In the genomic region with DNA sequence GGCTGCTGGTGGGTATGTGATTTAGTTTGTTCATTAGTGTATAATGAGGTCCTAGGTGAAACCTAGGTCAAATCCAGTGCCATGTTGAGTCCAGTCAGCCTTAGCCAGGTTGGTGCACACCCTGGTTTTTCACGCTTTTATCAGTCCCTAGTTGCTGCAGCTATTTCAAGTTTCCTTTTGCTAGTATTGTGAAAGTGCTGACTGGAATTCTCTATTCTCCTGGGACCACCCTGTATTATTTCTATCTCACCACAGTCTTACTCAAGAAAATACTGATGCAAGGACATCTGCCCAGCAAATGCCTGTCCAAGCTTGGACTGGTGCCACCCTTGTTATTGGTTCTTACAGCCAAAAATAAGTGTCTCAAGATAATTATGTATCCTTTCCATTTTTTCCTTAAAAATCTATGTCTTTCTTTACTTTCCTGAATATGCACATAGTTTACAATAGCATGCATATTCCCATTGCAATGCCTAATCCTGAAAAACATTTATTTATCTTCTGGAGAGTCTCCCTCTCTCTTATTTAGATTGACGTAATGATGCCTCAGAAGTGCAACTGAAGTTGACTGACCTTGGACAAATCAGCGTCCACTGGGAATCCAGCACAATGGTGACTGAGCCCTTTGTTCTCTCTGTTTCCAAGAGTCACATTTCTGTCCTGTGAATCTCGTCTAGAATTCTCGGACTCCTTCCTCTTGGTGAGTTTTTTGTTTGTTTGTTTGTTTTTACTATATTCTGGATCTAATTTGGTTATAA, we compare ENCODE assay signal across 18 cellular contexts.
DNase-seq lines count a peak whose midpoint lies in the region; ATAC-seq and TF ChIP-seq lines count a peak whose summit lies in the region.
"Had no signal": no experiment of that assay in that cellular context is flagged by ENCODE, and none has a peak within 500 bp of the region (broad histone marks: within the 10 kb centered on the region; RNA-seq: fewer than 3 reads in every experiment).

No MANE protein-coding gene starts in this region.

- WGBS in right cardiac atrium, result 57% methylated on average over 5 of the region's 5 CpGs

- H3K4me2 ChIP-seq in MM.1S (ENCODE audit: low read depth, low read length), result no peak overlapping the region

- H3K9me3 ChIP-seq in MM.1S (replicated peaks; ENCODE audit: insufficient read depth, low read length) (no peaks in the 10 kb centered on the region), right cardiac atrium (ENCODE audit: control insufficient read depth, low read length) (no peaks in the 10 kb centered on the region), subcutaneous abdominal adipose tissue (ENCODE audit: control insufficient read depth in 5 of 5, low read length in 5 of 5) (no peaks in the 10 kb centered on the region), vagina (no peaks in the 10 kb centered on the region)

- no peaks in the 10 kb centered on the region for H3K79me2 ChIP-seq in MM.1S (ENCODE audit: low read length)

- H3K9ac ChIP-seq in MM.1S (ENCODE audit: low read length) (no peak overlapping the region), subcutaneous abdominal adipose tissue (ENCODE audit: low read length in 5 of 5) (peak overlapping the region in 2 of 5 donors; percentile 33 to 53)

- H3K36me3 ChIP-seq in MM.1S (replicated peaks; ENCODE audit: insufficient read depth, low read length) (no peaks in the 10 kb centered on the region), subcutaneous abdominal adipose tissue (ENCODE audit: control insufficient read depth in 5 of 5, insufficient read depth in 5 of 5, low read length in 5 of 5) (no peaks in the 10 kb centered on the region), vagina (no peaks in the 10 kb centered on the region)
- H3K36me3 ChIP-seq: stomach had no signal

- ATAC-seq in right cardiac atrium (peak in 1 of 2 donors; percentile 54), GM19023 (IDR thresholded peaks at IDR 0.05; ENCODE audit: unreplicated experiment) (no peak), HG03039 (IDR thresholded peaks at IDR 0.05; ENCODE audit: unreplicated experiment) (no peak)
- ATAC-seq: activated naive CD8-positive, alpha-beta T cell treated with anti-CD3 and anti-CD28 coated beads, Interleukin-2, amount 50 U/mL, for 24 hours; Panc1; WTC11 had no signal

- H3K9me2 ChIP-seq in MM.1S (replicated peaks; ENCODE audit: insufficient read depth, low read length), result no peaks in the 10 kb centered on the region

- H4K20me1 ChIP-seq in MM.1S (ENCODE audit: insufficient read depth, low read length), result no peaks in the 10 kb centered on the region

- no peak overlapping the region for H2AFZ ChIP-seq in MM.1S (ENCODE audit: low read length)

- no peak for TF ChIP-seq POLR2A in vagina (IDR thresholded peaks at IDR 0.05)

- intact Hi-C loops in right cardiac atrium (cut with DNase I) (no loop called here), vagina (cut with DNase I) (no loop called here)

- TF ChIP-seq CTCF in MM.1S (IDR thresholded peaks at IDR 0.05; ENCODE audit: low read length) (no peak), vagina (IDR thresholded peaks at IDR 0.05) (no peak)

- no peaks in the 10 kb centered on the region for H3K4me1 ChIP-seq in MM.1S (ENCODE audit: low read length)
- no peaks in the 10 kb centered on the region for H3K4me1 ChIP-seq in right cardiac atrium (ENCODE audit: control insufficient read depth, insufficient read depth, low read length)
- peaks cover 0 to 23% (median 8%) of the 10 kb centered on the region in 5 donors for H3K4me1 ChIP-seq in subcutaneous abdominal adipose tissue (ENCODE audit: control insufficient read depth in 5 of 5, insufficient read depth in 5 of 5, low read length in 5 of 5)
- no peaks in the 10 kb centered on the region for H3K4me1 ChIP-seq in vagina
- H3K4me1 ChIP-seq: stomach had no signal

- DNase-seq in MM.1S (peak; percentile 24), right cardiac atrium (peak in 2 of 3 donors; percentile 34 to 62), NCI-H1930 (lab: John Stamatoyannopoulos, UW) (no peak), vagina (ENCODE audit: extremely low spot score in 2 of 2) (no peak)
- DNase-seq: activated CD4-positive, alpha-beta T cell treated with anti-CD3 and anti-CD28 coated beads, Interleukin-2, amount 50 U/mL, for 48 hours; activated effector memory CD4-positive, alpha-beta T cell treated with anti-CD3 and anti-CD28 coated beads, Interleukin-2, amount 50 U/mL, for 16 hours; activated naive CD8-positive, alpha-beta T cell treated with anti-CD3 and anti-CD28 coated beads, Interleukin-2, amount 50 U/mL, for 24 hours; kidney glomerular epithelial cell; NCI-H2227 treated with DMSO at 0.1 percent for 48 hours; nephron progenitor cell; stimulated activated CD4-positive, alpha-beta T cell treated with anti-CD3 and anti-CD28 coated beads, Interleukin-4, amount 100 ng/mL, for 4 hours; stomach had no signal

- H3K27me3 ChIP-seq in MM.1S (replicated peaks; ENCODE audit: insufficient read depth, low read length) (no peaks in the 10 kb centered on the region), right cardiac atrium (ENCODE audit: control insufficient read depth, insufficient read depth) (no peaks in the 10 kb centered on the region), subcutaneous abdominal adipose tissue (ENCODE audit: control insufficient read depth in 5 of 5, insufficient read depth in 4 of 5, low read length in 5 of 5) (no peaks in the 10 kb centered on the region), vagina (no peaks in the 10 kb centered on the region)
- H3K27me3 ChIP-seq: stomach had no signal

- H3F3A ChIP-seq in MM.1S (ENCODE audit: insufficient read depth, low read length), result no peaks in the 10 kb centered on the region

- H3K27ac ChIP-seq in MM.1S (ENCODE audit: low read length) (no peak overlapping the region), angular gyrus (ENCODE audit: low read depth, low read length) (peak overlapping the region; percentile 8), right cardiac atrium (ENCODE audit: low read length) (no peak overlapping the region), subcutaneous abdominal adipose tissue (ENCODE audit: low read depth, low read length) (peak overlapping the region; percentile 77), vagina (no peak overlapping the region)
- H3K27ac ChIP-seq: stomach had no signal

- H3K4me3 ChIP-seq in MM.1S (ENCODE audit: low read length), result no peak overlapping the region
- no peak overlapping the region for H3K4me3 ChIP-seq in right cardiac atrium (ENCODE audit: low read length)
- H3K4me3 ChIP-seq in subcutaneous abdominal adipose tissue (ENCODE audit: low read depth in 1 of 5, low read length in 5 of 5), result peak overlapping the region; percentile 38 to 65 (median 59)
- H3K4me3 ChIP-seq in vagina, result no peak overlapping the region
- H3K4me3 ChIP-seq: stomach had no signal

Comparison
In these comparisons a context has a peak if more than half of its experiments do, and no peak if none do; other contexts are left out.
1. DNase-seq: peak in MM.1S (single experiment) and right cardiac atrium (2 of 3); none in NCI-H1930 (0 of 2) and vagina (0 of 2).
2. H3K27ac ChIP-seq: peak in angular gyrus (single experiment) and subcutaneous abdominal adipose tissue (single experiment); none in MM.1S (single experiment), right cardiac atrium (single experiment) and vagina (single experiment).
3. H3K4me3 ChIP-seq: peak in subcutaneous abdominal adipose tissue (5 of 5); none in MM.1S (single experiment), right cardiac atrium (single experiment) and vagina (0 of 2).